2 cellular contexts compared by ENCODE assay signal in the genomic region with DNA sequence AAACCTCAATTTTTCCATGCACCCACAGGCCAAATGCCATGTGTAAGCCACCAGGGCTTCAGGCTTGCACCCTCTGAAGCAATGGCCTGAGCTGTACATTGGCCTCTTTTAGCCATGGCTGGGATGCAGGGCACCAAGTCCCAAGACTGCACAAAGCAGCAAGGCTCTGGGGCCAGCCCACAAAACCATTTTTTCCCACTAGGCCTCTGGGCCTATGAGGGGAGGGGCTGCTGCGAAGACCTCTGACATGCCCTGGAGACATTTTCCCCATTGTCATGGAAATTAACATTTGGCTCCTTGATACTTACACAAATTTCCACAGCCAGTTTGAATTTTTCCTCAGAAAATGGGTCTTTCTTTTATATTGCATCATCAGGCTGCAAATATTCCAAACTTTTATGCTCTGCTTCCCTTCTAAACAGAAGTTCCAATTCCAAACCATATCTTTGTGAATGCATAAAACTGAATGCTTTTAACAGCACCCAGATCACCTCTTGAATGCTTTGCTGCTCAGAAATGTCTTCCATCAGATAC.
TF ChIP-seq lines count a peak whose summit lies in the region.

No MANE protein-coding gene starts in this region.

TF ChIP-seq in HepG2, 621 proteins besides CTCF, POLR2A, EP300 and RAD21:
- TF ChIP-seq ZNF841 (CRISPR knock-in tag; IDR thresholded peaks at IDR 0.05; ENCODE audit: borderline replicate concordance) (peak; percentile 65; the same call in 1 of the 2 replicates), ZBTB7B (CRISPR knock-in tag; IDR thresholded peaks at IDR 0.05) (no peak), ATAD3A (CRISPR knock-in tag; IDR thresholded peaks at IDR 0.05) (no peak), NR1H2 (CRISPR knock-in tag; IDR thresholded peaks at IDR 0.05; ENCODE audit: borderline replicate concordance, low read depth) (no peak), ZFP90 (CRISPR knock-in tag; IDR thresholded peaks at IDR 0.05; ENCODE audit: borderline replicate concordance) (no peak), TEAD2 (CRISPR knock-in tag; IDR thresholded peaks at IDR 0.05) (no peak), NFE2L2 (IDR thresholded peaks at IDR 0.05; ENCODE audit: low read length) (no peak), ZNF558 (CRISPR knock-in tag; IDR thresholded peaks at IDR 0.05; ENCODE audit: borderline replicate concordance) (no peak), ZNF839 (CRISPR knock-in tag; IDR thresholded peaks at IDR 0.05; ENCODE audit: borderline replicate concordance) (no peak), ATF7 (IDR thresholded peaks at IDR 0.05) (0 out of 2 replicates have a peak, but pooled peaks have one; percentile 9), ATF7 (CRISPR knock-in tag; IDR thresholded peaks at IDR 0.05) (no peak), NFRKB (IDR thresholded peaks at IDR 0.05) (no peak), ZZZ3 (CRISPR knock-in tag; IDR thresholded peaks at IDR 0.05; ENCODE audit: borderline replicate concordance) (no peak)
- TF ChIP-seq, protein P1, sequence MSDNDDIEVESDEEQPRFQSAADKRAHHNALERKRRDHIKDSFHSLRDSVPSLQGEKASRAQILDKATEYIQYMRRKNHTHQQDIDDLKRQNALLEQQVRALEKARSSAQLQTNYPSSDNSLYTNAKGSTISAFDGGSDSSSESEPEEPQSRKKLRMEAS (IDR thresholded peaks at IDR 0.05) = no peak
- TF ChIP-seq, protein P2, sequence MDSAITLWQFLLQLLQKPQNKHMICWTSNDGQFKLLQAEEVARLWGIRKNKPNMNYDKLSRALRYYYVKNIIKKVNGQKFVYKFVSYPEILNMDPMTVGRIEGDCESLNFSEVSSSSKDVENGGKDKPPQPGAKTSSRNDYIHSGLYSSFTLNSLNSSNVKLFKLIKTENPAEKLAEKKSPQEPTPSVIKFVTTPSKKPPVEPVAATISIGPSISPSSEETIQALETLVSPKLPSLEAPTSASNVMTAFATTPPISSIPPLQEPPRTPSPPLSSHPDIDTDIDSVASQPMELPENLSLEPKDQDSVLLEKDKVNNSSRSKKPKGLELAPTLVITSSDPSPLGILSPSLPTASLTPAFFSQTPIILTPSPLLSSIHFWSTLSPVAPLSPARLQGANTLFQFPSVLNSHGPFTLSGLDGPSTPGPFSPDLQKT (CRISPR knock-in tag; IDR thresholded peaks at IDR 0.05; ENCODE audit: borderline replicate concordance) = no peak
- TF ChIP-seq, protein P3, sequence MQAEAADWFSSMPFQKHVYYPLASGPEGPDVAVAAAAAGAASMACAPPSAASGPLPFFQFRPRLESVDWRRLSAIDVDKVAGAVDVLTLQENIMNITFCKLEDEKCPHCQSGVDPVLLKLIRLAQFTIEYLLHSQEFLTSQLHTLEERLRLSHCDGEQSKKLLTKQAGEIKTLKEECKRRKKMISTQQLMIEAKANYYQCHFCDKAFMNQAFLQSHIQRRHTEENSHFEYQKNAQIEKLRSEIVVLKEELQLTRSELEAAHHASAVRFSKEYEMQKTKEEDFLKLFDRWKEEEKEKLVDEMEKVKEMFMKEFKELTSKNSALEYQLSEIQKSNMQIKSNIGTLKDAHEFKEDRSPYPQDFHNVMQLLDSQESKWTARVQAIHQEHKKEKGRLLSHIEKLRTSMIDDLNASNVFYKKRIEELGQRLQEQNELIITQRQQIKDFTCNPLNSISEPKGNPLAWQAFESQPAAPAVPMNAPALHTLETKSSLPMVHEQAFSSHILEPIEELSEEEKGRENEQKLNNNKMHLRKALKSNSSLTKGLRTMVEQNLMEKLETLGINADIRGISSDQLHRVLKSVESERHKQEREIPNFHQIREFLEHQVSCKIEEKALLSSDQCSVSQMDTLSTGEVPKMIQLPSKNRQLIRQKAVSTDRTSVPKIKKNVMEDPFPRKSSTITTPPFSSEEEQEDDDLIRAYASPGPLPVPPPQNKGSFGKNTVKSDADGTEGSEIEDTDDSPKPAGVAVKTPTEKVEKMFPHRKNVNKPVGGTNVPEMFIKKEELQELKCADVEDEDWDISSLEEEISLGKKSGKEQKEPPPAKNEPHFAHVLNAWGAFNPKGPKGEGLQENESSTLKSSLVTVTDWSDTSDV (CRISPR knock-in tag; IDR thresholded peaks at IDR 0.05) = no peak
- TF ChIP-seq, protein P4, sequence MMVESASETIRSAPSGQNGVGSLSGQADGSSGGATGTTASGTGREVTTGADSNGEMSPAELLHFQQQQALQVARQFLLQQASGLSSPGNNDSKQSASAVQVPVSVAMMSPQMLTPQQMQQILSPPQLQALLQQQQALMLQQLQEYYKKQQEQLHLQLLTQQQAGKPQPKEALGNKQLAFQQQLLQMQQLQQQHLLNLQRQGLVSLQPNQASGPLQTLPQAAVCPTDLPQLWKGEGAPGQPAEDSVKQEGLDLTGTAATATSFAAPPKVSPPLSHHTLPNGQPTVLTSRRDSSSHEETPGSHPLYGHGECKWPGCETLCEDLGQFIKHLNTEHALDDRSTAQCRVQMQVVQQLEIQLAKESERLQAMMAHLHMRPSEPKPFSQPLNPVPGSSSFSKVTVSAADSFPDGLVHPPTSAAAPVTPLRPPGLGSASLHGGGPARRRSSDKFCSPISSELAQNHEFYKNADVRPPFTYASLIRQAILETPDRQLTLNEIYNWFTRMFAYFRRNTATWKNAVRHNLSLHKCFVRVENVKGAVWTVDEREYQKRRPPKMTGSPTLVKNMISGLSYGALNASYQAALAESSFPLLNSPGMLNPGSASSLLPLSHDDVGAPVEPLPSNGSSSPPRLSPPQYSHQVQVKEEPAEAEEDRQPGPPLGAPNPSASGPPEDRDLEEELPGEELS (CRISPR knock-in tag; IDR thresholded peaks at IDR 0.05) = no peak
- TF ChIP-seq, protein P5, sequence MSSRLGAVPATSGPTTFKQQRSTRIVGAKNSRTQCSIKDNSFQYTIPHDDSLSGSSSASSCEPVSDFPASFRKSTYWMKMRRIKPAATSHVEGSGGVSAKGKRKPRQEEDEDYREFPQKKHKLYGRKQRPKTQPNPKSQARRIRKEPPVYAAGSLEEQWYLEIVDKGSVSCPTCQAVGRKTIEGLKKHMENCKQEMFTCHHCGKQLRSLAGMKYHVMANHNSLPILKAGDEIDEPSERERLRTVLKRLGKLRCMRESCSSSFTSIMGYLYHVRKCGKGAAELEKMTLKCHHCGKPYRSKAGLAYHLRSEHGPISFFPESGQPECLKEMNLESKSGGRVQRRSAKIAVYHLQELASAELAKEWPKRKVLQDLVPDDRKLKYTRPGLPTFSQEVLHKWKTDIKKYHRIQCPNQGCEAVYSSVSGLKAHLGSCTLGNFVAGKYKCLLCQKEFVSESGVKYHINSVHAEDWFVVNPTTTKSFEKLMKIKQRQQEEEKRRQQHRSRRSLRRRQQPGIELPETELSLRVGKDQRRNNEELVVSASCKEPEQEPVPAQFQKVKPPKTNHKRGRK (CRISPR knock-in tag; IDR thresholded peaks at IDR 0.05) = no peak

TF ChIP-seq in IMR-90, 13 proteins besides CTCF, POLR2A, EP300 and RAD21:
- TF ChIP-seq RCOR1 (IDR thresholded peaks at IDR 0.05; ENCODE audit: insufficient replicate concordance, low read length) = no peak
- peak; percentile 8; the same call in 1 of the 2 replicates for TF ChIP-seq CEBPB (IDR thresholded peaks at IDR 0.05; ENCODE audit: low read depth, low read length)
